In genomic region chr13:50720856-50721663, GRCh38 we compare ENCODE assay signal across 22 cellular contexts.
DNase-seq lines count a peak whose midpoint lies in the region; ATAC-seq, FAIRE-seq and TF ChIP-seq lines count a peak whose summit lies in the region.
"Had no signal": no experiment of that assay in that cellular context is flagged by ENCODE, and none has a peak within 500 bp of the region (broad histone marks: within the 10 kb centered on the region; RNA-seq: fewer than 3 reads in every experiment).

No MANE protein-coding gene starts in this region.

- no peak overlapping the region for H3K4me3 Mint-ChIP-seq in CD14-positive monocyte
- no peak overlapping the region for H3K4me3 Mint-ChIP-seq in naive B cell
- H3K4me3 Mint-ChIP-seq: B cell; CD4-positive, alpha-beta T cell had no signal

- no peak for TF ChIP-seq CTCF in CD14-positive monocyte (IDR thresholded peaks at IDR 0.05)

- no peaks in the 10 kb centered on the region for H3K36me3 ChIP-seq in MG63

- FAIRE-seq in endometrium (lab: Jason Lieb, UNC) (peak; percentile 66), GM19239 (lab: Jason Lieb, UNC) (no peak)
- FAIRE-seq: K562 had no signal

- H3K27me3 ChIP-seq in MG63, result no peaks in the 10 kb centered on the region

- ATAC-seq in naive B cell (ENCODE audit: low read depth in 2 of 2), result no peak
- ATAC-seq: HCT116, K562, PC-3 had no signal

- no peaks in the 10 kb centered on the region for H3K9me3 ChIP-seq in MG63
- H3K9me3 ChIP-seq: Caco-2 had no signal

- DNase-seq in CD14-positive monocyte (ENCODE audit: low spot score), result no peak
- DNase-seq in MG63, result peak; percentile 28
- DNase-seq in naive B cell, result no peak
- DNase-seq in activated effector memory CD4-positive, alpha-beta T cell treated with anti-CD3 and anti-CD28 coated beads, Interleukin-2, amount 50 U/mL, for 16 hours, result no peak
- DNase-seq in GM19239 (ENCODE audit: insufficient read length, low spot score), result no peak
- no peak for DNase-seq in activated CD4-positive, alpha-beta T cell treated with anti-CD3 and anti-CD28 coated beads, Interleukin-2, amount 50 U/mL, for 1 hour
- no peak for DNase-seq in iPS-NIHi7 (ENCODE audit: extremely low spot score)
- DNase-seq: Caco-2; CD4-positive, alpha-beta T cell; GDM1; GOT3; MV-4-11; NCI-H1417 treated with DMSO at 0.1 percent for 48 hours; NCI-H187 treated with DMSO at 0.1 percent for 48 hours; NCI-H226; NCI-H524; PC-3; RPMI8226 had no signal

- H3K4me1 Mint-ChIP-seq in CD14-positive monocyte (peaks cover 44% of the 10 kb centered on the region), naive B cell (peaks cover 16 to 31% (median 21%) of the 10 kb centered on the region in 3 donors)

- intact Hi-C loops in CD14-positive monocyte (cut with micrococcal nuclease), result no loop called here

- H3K36me3 Mint-ChIP-seq in CD14-positive monocyte (peaks cover 29 to 44% of the 10 kb centered on the region in 2 donors), naive B cell (no peaks in the 10 kb centered on the region)

- peaks cover 0 to 4% (median 0%) of the 10 kb centered on the region in 7 donors for H3K9me3 Mint-ChIP-seq in CD14-positive monocyte
- H3K9me3 Mint-ChIP-seq in naive B cell, result no peaks in the 10 kb centered on the region
- H3K9me3 Mint-ChIP-seq: CD4-positive, alpha-beta T cell had no signal

- H3K27me3 Mint-ChIP-seq in CD14-positive monocyte (ENCODE audit: low read depth in 3 of 3) (no peaks in the 10 kb centered on the region), naive B cell (no peaks in the 10 kb centered on the region)
- H3K27me3 Mint-ChIP-seq: B cell; CD4-positive, alpha-beta T cell had no signal

- peak overlapping the region; percentile 45 to 87 (median 77) for H3K27ac Mint-ChIP-seq in CD14-positive monocyte
- H3K27ac Mint-ChIP-seq in naive B cell, result peak overlapping the region in 4 of 6 donors; percentile 36 to 64 (median 54)
- H3K27ac Mint-ChIP-seq: B cell; CD4-positive, alpha-beta T cell had no signal

- no peak overlapping the region for H3K4me3 ChIP-seq in MG63
- H3K4me3 ChIP-seq: K562 had no signal
